In the genomic region with DNA sequence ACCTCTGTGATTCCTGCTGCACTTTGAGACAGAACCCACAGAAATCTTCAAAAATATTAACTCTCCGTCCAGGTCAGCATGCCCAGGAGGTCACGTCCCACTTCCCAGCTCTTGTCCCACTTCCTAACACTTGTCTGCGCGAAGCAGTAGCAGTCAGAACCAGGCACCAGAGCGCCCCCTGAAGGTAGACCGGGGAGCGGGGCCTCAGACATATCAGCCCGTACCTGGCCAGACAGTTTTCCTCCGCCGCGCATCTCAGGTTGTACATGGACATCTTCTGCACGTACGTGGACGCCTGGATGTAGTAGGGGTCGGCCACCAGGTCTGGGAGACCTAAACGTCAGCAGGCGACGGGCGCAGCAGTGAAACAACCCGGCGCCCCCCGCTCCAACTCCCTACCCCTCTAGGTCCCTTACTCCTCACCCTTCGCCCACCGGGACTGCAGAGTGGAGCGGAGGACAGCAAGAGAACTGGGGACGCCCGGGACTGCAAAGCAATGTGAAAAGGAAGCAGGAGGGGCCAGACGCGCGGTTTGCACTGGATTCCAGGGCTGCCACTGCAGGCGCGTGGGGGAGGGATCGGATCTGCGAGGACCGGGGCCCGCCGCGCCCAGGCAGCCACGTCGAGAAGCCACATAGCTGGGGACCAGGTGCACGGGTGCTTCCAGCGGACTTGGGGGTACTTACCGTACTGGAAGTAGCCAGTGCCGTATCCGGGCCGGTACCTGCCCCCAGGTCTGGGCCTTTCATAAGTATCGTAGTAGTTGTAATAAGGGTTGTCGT, we compare ENCODE assay signal across 8 cellular contexts. TPM values are rescaled to one million over a fixed set of nuclear protein-coding genes. Genes with fewer than 3 reads are reported as not detected.
DNase-seq lines count a peak whose midpoint lies in the region; ATAC-seq, FAIRE-seq and TF ChIP-seq lines count a peak whose summit lies in the region.

No MANE protein-coding gene starts in this region.

- H2AK9ac ChIP-seq in IMR-90 (replicated peaks; ENCODE audit: low read depth, low read length, poor library complexity), result peak overlapping the region; percentile 44

- CTCF ChIA-PET in IMR-90 (lab: Yijun Ruan, JAX), result interaction anchor here (0.6 to 2.2 kb wide), 26 partner anchors 11 to 116 kb away, joined by 3 to 16 read pairs (median 4); partner anchors contain the start of gene SRFBP1

- intact Hi-C loops in IMR-90 (cut with micrococcal nuclease), result loop anchor here (1.0 kb wide), 2 partner anchors 24 to 108 kb away; no protein-coding TSS in a partner anchor

- peak overlapping the region; percentile 81 to 92 for H4K8ac ChIP-seq in IMR-90 (ENCODE audit: low read depth in 2 of 2, low read length in 2 of 2)

- BruUV-seq in IMR-90 (replicated peaks; lab: Mats Ljungman, UMichigan), result no TSS peak

- peak overlapping the region; percentile 79 for H2BK20ac ChIP-seq in IMR-90 (ENCODE audit: low read depth, low read length)

- no peak overlapping the region; the same call in 1 of the 2 replicates for H3K27ac ChIP-seq in C4-2B
- peak overlapping the region; percentile 89 for H3K27ac ChIP-seq in IMR-90 (ENCODE audit: insufficient read depth, low read length)

- H2BK5ac ChIP-seq in IMR-90 (ENCODE audit: low read depth, low read length, poor library complexity, severe bottlenecking), result peak overlapping the region; percentile 89

- peak overlapping the region; percentile 93 for H3K9ac ChIP-seq in IMR-90 (ENCODE audit: low read depth, low read length)
- H3K9ac ChIP-seq in skeletal muscle satellite cell (ENCODE audit: low read depth, low read length), result peak overlapping the region; percentile 94

- TF ChIP-seq POLR2A in IMR-90 (IDR thresholded peaks at IDR 0.05; ENCODE audit: low read depth, low read length), result peak; percentile 43; the same call in 1 of the 2 replicates

- POLR2A ChIA-PET in IMR-90 (lab: Charles Lee; ENCODE audit: unreplicated experiment), result interaction anchor here (1.1 to 1.2 kb wide), 2 partner anchors 87 to 105 kb away, joined by 7 read pairs; no protein-coding TSS in a partner anchor

- no peaks in the 10 kb centered on the region for H3K27me3 ChIP-seq in IMR-90 (ENCODE audit: control insufficient read depth, insufficient read depth, low read length)
- no peaks in the 10 kb centered on the region for H3K27me3 ChIP-seq in skeletal muscle satellite cell (ENCODE audit: control insufficient read depth, insufficient read depth, low read length)

- peak; percentile 92 for TF ChIP-seq CTCF in C4-2B (conservative IDR thresholded peaks at IDR 0.05)
- TF ChIP-seq CTCF in IMR-90 (conservative IDR thresholded peaks at IDR 0.05; ENCODE audit: low read depth, low read length), result peak; percentile 77

- peaks cover 66% of the 10 kb centered on the region for H3K27me3 Mint-ChIP-seq in central memory CD8-positive, alpha-beta T cell

- H3K4me2 ChIP-seq in IMR-90 (ENCODE audit: low read depth, low read length), result peak overlapping the region; percentile 80
- peak overlapping the region; percentile 100 for H3K4me2 ChIP-seq in skeletal muscle satellite cell (ENCODE audit: low read length)

- in situ Hi-C loops in IMR-90 (cut with MboI; ENCODE audit: low sequenced_read_pairs), result loop anchor here (10.0 kb wide), 1 partner anchor 102 kb away; no protein-coding TSS in a partner anchor

- peak overlapping the region; percentile 99 for H3K14ac ChIP-seq in IMR-90 (replicated peaks; ENCODE audit: low read depth, low read length)

- peak overlapping the region; percentile 82 for H4K5ac ChIP-seq in IMR-90 (ENCODE audit: low read depth, low read length)

- TF ChIP-seq RAD21 in IMR-90 (IDR thresholded peaks at IDR 0.05; ENCODE audit: low read length), result peak; percentile 63

- H3K4me3 Mint-ChIP-seq in central memory CD8-positive, alpha-beta T cell, result peak overlapping the region; percentile 69

- peak overlapping the region; percentile 66; the same call in 2 of the 3 replicates for H2BK15ac ChIP-seq in IMR-90 (ENCODE audit: low read depth, low read length)

- H3K4me3 ChIP-seq in IMR-90 (ENCODE audit: insufficient read depth, low read depth, low read length), result peak overlapping the region; percentile 83
- H3K4me3 ChIP-seq in skeletal muscle satellite cell (ENCODE audit: low read length), result peak overlapping the region; percentile 99

- H3K79me1 ChIP-seq in IMR-90 (ENCODE audit: low read depth in 1 of 2, low read length in 2 of 2), result peaks cover 17 to 29% of the 10 kb centered on the region in 2 experiments

- H3K9me3 Mint-ChIP-seq in central memory CD8-positive, alpha-beta T cell, result no peaks in the 10 kb centered on the region

- H3K4me1 ChIP-seq in IMR-90 (ENCODE audit: control insufficient read depth, insufficient read depth, low read length) (peaks cover 13% of the 10 kb centered on the region), skeletal muscle satellite cell (ENCODE audit: control insufficient read depth, insufficient read depth, low read length) (peaks cover 14% of the 10 kb centered on the region)

- H4K91ac ChIP-seq in IMR-90 (ENCODE audit: insufficient read depth, low read depth, low read length), result peak overlapping the region; percentile 88

- H3K23ac ChIP-seq in IMR-90 (ENCODE audit: low read depth, low read length), result peak overlapping the region; percentile 92

- peaks cover 11% of the 10 kb centered on the region for H3K36me3 ChIP-seq in IMR-90 (ENCODE audit: control insufficient read depth, insufficient read depth, low read length)
- H3K36me3 ChIP-seq in skeletal muscle satellite cell (ENCODE audit: insufficient read depth, low read length), result peaks cover 34% of the 10 kb centered on the region

- no peaks in the 10 kb centered on the region for H3K36me3 Mint-ChIP-seq in central memory CD8-positive, alpha-beta T cell (ENCODE audit: insufficient read depth)

- no peak for FAIRE-seq in GM19239 (lab: Jason Lieb, UNC)

- peak overlapping the region; percentile 95 for H3K4ac ChIP-seq in IMR-90 (ENCODE audit: low read depth, low read length)

- H3K27ac Mint-ChIP-seq in central memory CD8-positive, alpha-beta T cell (ENCODE audit: low read depth), result peak overlapping the region; percentile 38

- 1% methylated on average over 17 of the region's 48 CpGs; no CpG with 5 or more reads in 1 of the 2 experiments for WGBS in IMR-90 (ENCODE audit: extremely low coverage in 2 of 2, insufficient read length in 1 of 2), 2 experiments

- H2BK120ac ChIP-seq in IMR-90 (ENCODE audit: low read depth, low read length), result peak overlapping the region; percentile 78

- H3K9me3 ChIP-seq in IMR-90 (ENCODE audit: control insufficient read depth, insufficient read depth, low read length) (no peaks in the 10 kb centered on the region), skeletal muscle satellite cell (replicated peaks; ENCODE audit: low read length) (no peaks in the 10 kb centered on the region)

- peak overlapping the region; percentile 56 for H2AK5ac ChIP-seq in IMR-90 (ENCODE audit: low read depth, low read length)

- peak overlapping the region; percentile 73 for H3K18ac ChIP-seq in IMR-90 (ENCODE audit: low read depth, low read length)

- peaks cover 21% of the 10 kb centered on the region; the same call in 1 of the 2 replicates for H4K20me1 ChIP-seq in IMR-90 (ENCODE audit: insufficient read depth, low read length)

- peaks cover 10% of the 10 kb centered on the region for H3K9me1 ChIP-seq in IMR-90 (ENCODE audit: insufficient read depth, low read length)

- H3K4me1 Mint-ChIP-seq in central memory CD8-positive, alpha-beta T cell, result peaks cover 10% of the 10 kb centered on the region

- H3K56ac ChIP-seq in IMR-90 (ENCODE audit: extremely low read depth, insufficient read depth, low read length), result peak overlapping the region; percentile 98

- ATAC-seq in IMR-90 (ENCODE audit: low read depth), result peak; percentile 56
- no peak for ATAC-seq in central memory CD8-positive, alpha-beta T cell (replicated peaks; ENCODE audit: extremely low read depth, poor library complexity, severe bottlenecking)

- DNase-seq in GM19239 (ENCODE audit: insufficient read length, low spot score), result peak; percentile 18
- DNase-seq in IMR-90, result peak; percentile 76
- DNase-seq in SK-N-DZ (ENCODE audit: low spot score), result peak; percentile 75
- no peak for DNase-seq in central memory CD8-positive, alpha-beta T cell (ENCODE audit: low spot score in 2 of 2)
- DNase-seq in iris pigment epithelial cell (ENCODE audit: low read depth), result peak; percentile 81
- DNase-seq in effector CD4-positive, alpha-beta T cell, result no peak

- dilution Hi-C loops in IMR-90 (cut with HindIII; ENCODE audit: low sequenced_read_pairs, unreplicated experiment), result no loop called here

- peak overlapping the region; percentile 68 for H2AFZ ChIP-seq in IMR-90 (replicated peaks; ENCODE audit: low read length, poor library complexity)

TF ChIP-seq in IMR-90, 13 proteins besides CTCF, POLR2A, EP300 and RAD21:
- TF ChIP-seq SMC3 (IDR thresholded peaks at IDR 0.05; ENCODE audit: low read depth, low read length), result peak; percentile 53
- TF ChIP-seq CHD1 (IDR thresholded peaks at IDR 0.05; ENCODE audit: low read depth, low read length), result peak; percentile 75; the same call in 1 of the 2 replicates
- no peak for TF ChIP-seq MAFK (IDR thresholded peaks at IDR 0.05; ENCODE audit: low read depth, low read length)
- no peak for TF ChIP-seq MAZ (IDR thresholded peaks at IDR 0.05; ENCODE audit: borderline replicate concordance, low read depth, low read length)
- TF ChIP-seq MXI1 (IDR thresholded peaks at IDR 0.05; ENCODE audit: borderline replicate concordance, low read depth, low read length), result 0 out of 2 replicates have a peak, but pooled peaks have one; percentile 33
- no peak; the same call in 1 of the 2 replicates for TF ChIP-seq BHLHE40 (IDR thresholded peaks at IDR 0.05; ENCODE audit: low read depth, low read length)

RNA-seq across cellular contexts. Expression of gene LOX, which starts 1.2 kb away (rescaled TPM):
- total RNA-seq in IMR-90 (2012; rRNA removed), result 261 and 277 TPM in 2 replicates
- polyA plus RNA-seq in IMR-90 (2012; rRNA removed), result 662 and 737 TPM in 2 replicates
- polyA plus RNA-seq in IMR-90 (2012; cell fraction: cytosol; rRNA removed), result 844 and 1,071 TPM in 2 replicates
- polyA plus RNA-seq in IMR-90 (2012; cell fraction: nucleus; rRNA removed; ENCODE audit: low replicate concordance), result 528 and 743 TPM in 2 replicates
- polyA plus RNA-seq in SK-N-DZ (2014; cell fraction: cytosol; rRNA removed), result 1.3 and 2.1 TPM in 2 replicates
- 1.4 and 1.7 TPM in 2 replicates for polyA plus RNA-seq in SK-N-DZ (2014; cell fraction: nucleus; rRNA removed)
- total RNA-seq in skeletal muscle satellite cell (2012; rRNA removed), result 54.5 and 123 TPM in 2 replicates

RNA-seq across cellular contexts. Expression of gene ZNF474, which starts 52.5 kb away (rescaled TPM):
- total RNA-seq in IMR-90 (2012; rRNA removed), result 0.54 and 0.56 TPM in 2 replicates
- polyA plus RNA-seq in IMR-90 (2012; rRNA removed), result 0.19 and 0.24 TPM in 2 replicates
- polyA plus RNA-seq in IMR-90 (2012; cell fraction: cytosol; rRNA removed), result 0.02 and 0.13 TPM in 2 replicates
- 0.15 and 0.34 TPM in 2 replicates for polyA plus RNA-seq in IMR-90 (2012; cell fraction: nucleus; rRNA removed; ENCODE audit: low replicate concordance)
- polyA plus RNA-seq in SK-N-DZ (2014; cell fraction: cytosol; rRNA removed), result not detected in 2 replicates
- 0.14 TPM in 1 of 2 replicates, not detected in the other for polyA plus RNA-seq in SK-N-DZ (2014; cell fraction: nucleus; rRNA removed)
- total RNA-seq in skeletal muscle satellite cell (2012; rRNA removed), result 0.22 TPM in 1 of 2 replicates, not detected in the other

Comparison
In these comparisons a context has a peak if more than half of its experiments do, and no peak if none do; other contexts are left out.
1. DNase-seq: peak in GM19239 (single experiment), IMR-90 (single experiment), SK-N-DZ (single experiment) and iris pigment epithelial cell (single experiment); none in central memory CD8-positive, alpha-beta T cell (0 of 2) and effector CD4-positive, alpha-beta T cell (single experiment).